14 cellular contexts compared by ENCODE assay signal in the genomic region with DNA sequence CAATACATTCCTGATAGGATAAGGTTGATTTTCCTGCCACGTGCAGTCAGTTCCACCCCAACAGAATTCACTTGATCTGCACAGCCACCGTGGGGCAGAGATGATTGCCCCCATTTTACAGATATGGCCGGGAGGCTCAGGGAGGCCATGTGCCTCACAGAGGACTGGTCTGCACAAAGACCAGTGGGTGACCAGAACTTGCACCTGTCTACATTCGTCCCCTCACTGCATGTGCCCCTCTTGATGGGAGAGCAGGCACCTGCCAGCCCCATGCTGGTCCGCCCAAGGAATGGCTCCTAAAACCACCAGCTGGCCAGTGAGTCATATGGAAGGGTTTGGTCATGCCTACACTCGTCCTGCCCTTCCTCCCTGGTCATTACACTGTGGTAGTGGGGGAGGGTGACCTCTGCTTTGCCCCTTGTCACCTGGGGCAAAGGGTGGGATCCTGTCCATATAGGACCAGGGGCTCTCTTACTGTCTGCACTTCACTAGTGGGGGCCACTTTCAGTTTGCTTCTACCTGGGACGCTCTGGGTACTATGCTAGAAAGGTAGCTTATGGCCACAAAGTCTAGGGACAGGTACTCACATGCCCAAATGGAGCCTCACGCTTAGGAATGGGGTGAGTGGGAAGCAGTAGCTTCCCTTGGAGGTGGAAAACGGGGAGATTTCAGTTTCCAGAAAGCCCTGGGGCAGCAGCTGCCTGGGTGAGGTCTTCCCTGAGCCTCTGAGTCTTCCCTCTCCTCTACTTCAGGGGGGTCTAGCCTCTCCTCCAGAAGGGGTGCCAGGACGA. TPM values are rescaled to one million over a fixed set of nuclear protein-coding genes. Genes with fewer than 3 reads are reported as not detected.
DNase-seq lines count a peak whose midpoint lies in the region; ATAC-seq and TF ChIP-seq lines count a peak whose summit lies in the region.
"Had no signal": no experiment of that assay in that cellular context is flagged by ENCODE, and none has a peak within 500 bp of the region (broad histone marks: within the 10 kb centered on the region; RNA-seq: fewer than 3 reads in every experiment).

No MANE protein-coding gene starts in this region.

- whole genome bisulfite sequencing in smooth muscle cell (ENCODE audit: low lambda C conversion rate) = 79% methylated on average over 10 of the region's 10 CpGs

- H3K27ac ChIP-seq in DND-41 (ENCODE audit: low read length) (peak overlapping the region; percentile 39; the same call in 1 of the 2 replicates), SJCRH30 (peak overlapping the region; percentile 62), smooth muscle cell (ENCODE audit: low read depth) (no peak overlapping the region)

- H3K36me3 ChIP-seq in DND-41 (ENCODE audit: insufficient read depth, low read length) (peaks cover 84% of the 10 kb centered on the region), SJCRH30 (peaks cover 28% of the 10 kb centered on the region), smooth muscle cell (ENCODE audit: low read depth) (no peaks in the 10 kb centered on the region)

- H3K4me3 ChIP-seq in DND-41 (ENCODE audit: low read depth in 1 of 2, low read length in 2 of 2) (no peak overlapping the region), SJCRH30 (no peak overlapping the region), smooth muscle cell (no peak overlapping the region)

- H3K27me3 ChIP-seq in DND-41 (ENCODE audit: insufficient read depth, low read length, poor library complexity) (no peaks in the 10 kb centered on the region), SJCRH30 (no peaks in the 10 kb centered on the region), smooth muscle cell (ENCODE audit: low read depth) (no peaks in the 10 kb centered on the region)

- TF ChIP-seq CTCF in DND-41 (IDR thresholded peaks at IDR 0.05; ENCODE audit: borderline replicate concordance, extremely low read depth, low read length, poor library complexity, severe bottlenecking) (no peak), smooth muscle cell (IDR thresholded peaks at IDR 0.05; ENCODE audit: borderline replicate concordance, insufficient read depth, poor library complexity, severe bottlenecking) (no peak)

- ATAC-seq in DND-41 (ENCODE audit: insufficient read depth, low read depth) = no peak
- no peak for ATAC-seq in GM21360 (IDR thresholded peaks at IDR 0.05; ENCODE audit: unreplicated experiment)
- no peak for ATAC-seq in HG02840 (IDR thresholded peaks at IDR 0.05; ENCODE audit: low FRiP score, unreplicated experiment)

- H3K9ac ChIP-seq in DND-41 (ENCODE audit: low read depth, low read length) = no peak overlapping the region
- H3K9ac ChIP-seq in smooth muscle cell (ENCODE audit: low read depth) = no peak overlapping the region

- H3K4me2 ChIP-seq in DND-41 (ENCODE audit: insufficient read depth, low read length) (no peak overlapping the region), smooth muscle cell (no peak overlapping the region)

- H3K79me2 ChIP-seq in DND-41 (ENCODE audit: insufficient read depth, low read length) = peaks cover 91% of the 10 kb centered on the region
- no peaks in the 10 kb centered on the region for H3K79me2 ChIP-seq in smooth muscle cell (ENCODE audit: low read depth)

- H3K4me1 ChIP-seq in DND-41 (ENCODE audit: insufficient read depth, low read length) = peaks cover 47% of the 10 kb centered on the region
- peaks cover 36% of the 10 kb centered on the region for H3K4me1 ChIP-seq in SJCRH30
- H3K4me1 ChIP-seq in smooth muscle cell (ENCODE audit: low read depth) = no peaks in the 10 kb centered on the region

- H4K20me1 ChIP-seq in DND-41 (ENCODE audit: insufficient read depth, low read length) (peaks cover 84% of the 10 kb centered on the region), smooth muscle cell (ENCODE audit: low read depth) (no peaks in the 10 kb centered on the region)

- H2AFZ ChIP-seq in DND-41 (ENCODE audit: low read depth, low read length) (no peak overlapping the region), smooth muscle cell (ENCODE audit: low read depth) (no peak overlapping the region)

- H3F3A ChIP-seq in smooth muscle cell (ENCODE audit: low read depth) = no peaks in the 10 kb centered on the region

- no peak for DNase-seq in DND-41
- DNase-seq in SJCRH30 = peak; percentile 85 to 86
- peak; percentile 41 for DNase-seq in kidney tubule cell (ENCODE audit: low spot score)
- DNase-seq in smooth muscle cell (lab: John Stamatoyannopoulos, UW; ENCODE audit: unreplicated experiment) = no peak
- no peak for DNase-seq in cerebellum (ENCODE audit: low spot score)
- DNase-seq: hippocampal formation; NCI-H510A; nucleus accumbens; SHP77; stimulated activated CD4-positive, alpha-beta T cell treated with anti-CD3 and anti-CD28 coated beads, Interleukin-12 subunit alpha, Interleukin-12 subunit beta, amount 100 ng/mL, for 4 hours had no signal

- H3K9me3 ChIP-seq in DND-41 (ENCODE audit: insufficient read depth, low read length, severe bottlenecking) (no peaks in the 10 kb centered on the region), SJCRH30 (replicated peaks) (no peaks in the 10 kb centered on the region), smooth muscle cell (replicated peaks; ENCODE audit: low read depth) (no peaks in the 10 kb centered on the region)

- peak; percentile 46 for TF ChIP-seq POLR2A in GM18526 (IDR thresholded peaks at IDR 0.05; ENCODE audit: extremely low read depth, insufficient read length)

RNA-seq across cellular contexts. Expression of gene RRM2, which starts 14.7 kb away (rescaled TPM):
- 417 and 456 TPM in 2 replicates for total RNA-seq in SJCRH30 (2014; rRNA removed; shearing (Covaris generic))
- total RNA-seq in smooth muscle cell (15.5 and 22.7 TPM in 2 replicates), cerebellum (18.6 TPM)
- 53.0 and 102 TPM in 2 replicates for polyA plus RNA-seq in smooth muscle cell

RNA-seq across cellular contexts. Expression of gene CYS1, which starts 57.0 kb away (rescaled TPM):
- total RNA-seq in SJCRH30 (2014; rRNA removed; shearing (Covaris generic)) = not detected in 2 replicates
- 2.3 and 3.9 TPM in 2 replicates for total RNA-seq in smooth muscle cell
- 9.9 and 11.5 TPM in 2 replicates for polyA plus RNA-seq in smooth muscle cell
- 0.45 TPM for total RNA-seq in cerebellum
- total RNA-seq: lung microvascular endothelial cell had no signal

Comparison
In these comparisons a context has a peak if more than half of its experiments do, and no peak if none do; other contexts are left out.
1. DNase-seq: peak in SJCRH30 (2 of 2) and kidney tubule cell (single experiment); none in DND-41 (single experiment), smooth muscle cell (single experiment) and cerebellum (single experiment).
2. RNA of gene RRM2, which starts 14.7 kb away (total RNA-seq): 417 to 456 TPM in SJCRH30; 15.5 to 22.7 TPM in smooth muscle cell and 18.6 TPM in cerebellum (single experiment); every median in the first group is over 10 times any median in the second.